ENCODE assay signal across 8 cellular contexts in the genomic region with DNA sequence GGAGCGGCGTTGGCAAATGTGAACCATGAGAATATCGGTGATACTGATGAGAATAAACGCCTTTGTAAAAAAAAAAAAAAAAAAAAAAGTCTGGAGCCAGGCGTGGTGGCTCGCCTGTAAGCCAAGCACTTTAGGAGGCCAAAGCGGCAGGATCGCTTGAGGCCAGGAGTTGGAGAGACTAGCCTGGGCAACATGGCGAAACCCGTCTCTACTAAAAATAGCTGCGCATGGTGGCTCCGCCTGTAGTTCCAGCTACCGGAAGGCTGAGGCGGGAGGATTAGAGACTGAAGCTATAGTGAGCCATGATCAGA. TPM values are rescaled to one million over a fixed set of nuclear protein-coding genes. Genes with fewer than 3 reads are reported as not detected.
A peak's percentile ranks its signal among the peaks of the same experiment; 100 is the strongest.
DNase-seq lines count a peak whose midpoint lies in the region; ATAC-seq and TF ChIP-seq lines count a peak whose summit lies in the region.

No MANE protein-coding gene starts in this region.

- TF ChIP-seq CTCF in HEK293 (tag by site-specific recombination; IDR thresholded peaks at IDR 0.05) (no peak), ascending aorta (IDR thresholded peaks at IDR 0.05) (no peak), left lung (IDR thresholded peaks at IDR 0.05) (no peak), type B pancreatic cell (conservative IDR thresholded peaks at IDR 0.05) (no peak)

- H3K4me3 ChIP-seq in ACC112 (ENCODE audit: low read depth, low read length) = peak overlapping the region; percentile 91
- H3K4me3 ChIP-seq in HEK293 (ENCODE audit: low read depth, low read length) = peak overlapping the region; percentile 84
- H3K4me3 ChIP-seq in ascending aorta = peak overlapping the region; percentile 83 to 95
- H3K4me3 ChIP-seq in left lung = peak overlapping the region; percentile 83 to 87

- no peaks in the 10 kb centered on the region for H3K27me3 ChIP-seq in ACC112 (ENCODE audit: insufficient read depth, low read length)
- no peaks in the 10 kb centered on the region for H3K27me3 ChIP-seq in ascending aorta
- H3K27me3 ChIP-seq in left lung = no peaks in the 10 kb centered on the region

- CTCF ChIA-PET in HEK293 (lab: Yijun Ruan, JAX) = interaction anchor here (0.6 to 1.4 kb wide), 7 partner anchors 16 to 1156 kb away, joined by 3 to 6 read pairs (median 4); no protein-coding TSS in a partner anchor

- H3K4me1 ChIP-seq in ACC112 (ENCODE audit: control insufficient read depth, insufficient read depth, low read length, unreplicated experiment) = peaks cover 22% of the 10 kb centered on the region
- H3K4me1 ChIP-seq in HEK293 (ENCODE audit: control insufficient read depth, insufficient read depth, low read length) = no peaks in the 10 kb centered on the region
- H3K4me1 ChIP-seq in ascending aorta = peaks cover 5 to 26% of the 10 kb centered on the region in 2 donors
- peaks cover 0 to 52% of the 10 kb centered on the region in 2 donors for H3K4me1 ChIP-seq in left lung

- intact Hi-C loops in ascending aorta (cut with DNase I) (loop anchor here (1.0 to 10.0 kb wide), 4 partner anchors 26 to 525 kb away; a partner anchor contains a TSS), left lung (cut with DNase I) (no loop called here)

- H3K4me1 Mint-ChIP-seq in type B pancreatic cell (ENCODE audit: unreplicated experiment) = peaks cover 28% of the 10 kb centered on the region

- in situ Hi-C loops in G401 (cut with HindIII; ENCODE audit: low sequenced_read_pairs) = no loop called here

- peaks cover 17% of the 10 kb centered on the region for H3K36me3 Mint-ChIP-seq in type B pancreatic cell

- H3K9me3 Mint-ChIP-seq in type B pancreatic cell = no peaks in the 10 kb centered on the region

- peaks cover 22% of the 10 kb centered on the region for H3K36me3 ChIP-seq in ACC112 (ENCODE audit: insufficient read depth, low read length)
- peaks cover 0 to 35% of the 10 kb centered on the region in 2 experiments; a peak in 2 of 3 replicates for H3K36me3 ChIP-seq in HEK293 (ENCODE audit: control insufficient read depth in 2 of 2, insufficient read depth in 1 of 2, low read length in 2 of 2)
- peaks cover 3 to 13% of the 10 kb centered on the region in 2 donors for H3K36me3 ChIP-seq in ascending aorta
- H3K36me3 ChIP-seq in left lung = peaks cover 0 to 20% of the 10 kb centered on the region in 2 donors

- DNase-seq in ascending aorta (ENCODE audit: low spot score in 2 of 2) (peak in 1 of 2 donors; percentile 20), left lung (no peak), type B pancreatic cell (ENCODE audit: extremely low spot score, unreplicated experiment) (no peak), NCI-H446 treated with DMSO at 0.1 percent for 48 hours (lab: John Stamatoyannopoulos, UW) (no peak), G401 (ENCODE audit: low spot score) (no peak)

- H3K27ac ChIP-seq in ACC112 (ENCODE audit: low read depth, low read length) = peak overlapping the region; percentile 99
- peak overlapping the region; percentile 87 for H3K27ac ChIP-seq in HEK293 (ENCODE audit: extremely low read depth, low read depth, low read length)
- peak overlapping the region; percentile 99 for H3K27ac ChIP-seq in ascending aorta
- peak overlapping the region; percentile 99 to 100 for H3K27ac ChIP-seq in left lung

- H3K9me3 ChIP-seq in HEK293 (ENCODE audit: control insufficient read depth, insufficient read depth, low read depth, low read length) (no peaks in the 10 kb centered on the region), ascending aorta (no peaks in the 10 kb centered on the region), left lung (no peaks in the 10 kb centered on the region)

- no peaks in the 10 kb centered on the region for H3K27me3 Mint-ChIP-seq in type B pancreatic cell

- H2AFZ ChIP-seq in ACC112 (ENCODE audit: low read length, unreplicated experiment) = peak overlapping the region; percentile 86

- peak overlapping the region; percentile 99 for H3K4me3 Mint-ChIP-seq in type B pancreatic cell

- ATAC-seq in left lung (peak; percentile 37), GM21528 (IDR thresholded peaks at IDR 0.05; ENCODE audit: low FRiP score, unreplicated experiment) (no peak)

- peaks cover 41% of the 10 kb centered on the region for H3K79me2 ChIP-seq in ACC112 (ENCODE audit: control insufficient read depth, insufficient read depth, low read length, unreplicated experiment)

- peak overlapping the region; percentile 100 for H3K27ac Mint-ChIP-seq in type B pancreatic cell

- POLR2A ChIA-PET in HEK293 (lab: Yijun Ruan, JAX) = interaction anchor here (0.6 to 2.1 kb wide), 29 partner anchors 9 to 905 kb away, joined by 3 to 15 read pairs (median 5); a partner anchor contains a TSS

TF ChIP-seq in HEK293, 187 proteins besides CTCF, POLR2A, EP300 and RAD21:
- 0 out of 2 replicates have a peak, but pooled peaks have one; percentile 0 for TF ChIP-seq KLF1 (tag by site-specific recombination; IDR thresholded peaks at IDR 0.05)
- TF ChIP-seq ZBTB48 (tag by site-specific recombination; IDR thresholded peaks at IDR 0.05) = no peak
- no peak for TF ChIP-seq IKZF3 (tag by site-specific recombination; IDR thresholded peaks at IDR 0.05)
- TF ChIP-seq ZNF223 (tag by site-specific recombination; IDR thresholded peaks at IDR 0.05) = no peak
- TF ChIP-seq, protein P1, sequence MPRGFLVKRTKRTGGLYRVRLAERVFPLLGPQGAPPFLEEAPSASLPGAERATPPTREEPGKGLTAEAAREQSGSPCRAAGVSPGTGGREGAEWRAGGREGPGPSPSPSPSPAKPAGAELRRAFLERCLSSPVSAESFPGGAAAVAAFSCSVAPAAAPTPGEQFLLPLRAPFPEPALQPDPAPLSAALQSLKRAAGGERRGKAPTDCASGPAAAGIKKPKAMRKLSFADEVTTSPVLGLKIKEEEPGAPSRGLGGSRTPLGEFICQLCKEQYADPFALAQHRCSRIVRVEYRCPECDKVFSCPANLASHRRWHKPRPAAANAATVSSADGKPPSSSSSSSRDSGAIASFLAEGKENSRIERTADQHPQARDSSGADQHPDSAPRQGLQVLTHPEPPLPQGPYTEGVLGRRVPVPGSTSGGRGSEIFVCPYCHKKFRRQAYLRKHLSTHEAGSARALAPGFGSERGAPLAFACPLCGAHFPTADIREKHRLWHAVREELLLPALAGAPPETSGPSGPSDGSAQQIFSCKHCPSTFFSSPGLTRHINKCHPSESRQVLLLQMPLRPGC (tag by site-specific recombination; IDR thresholded peaks at IDR 0.05) = no peak
- TF ChIP-seq, protein P2, sequence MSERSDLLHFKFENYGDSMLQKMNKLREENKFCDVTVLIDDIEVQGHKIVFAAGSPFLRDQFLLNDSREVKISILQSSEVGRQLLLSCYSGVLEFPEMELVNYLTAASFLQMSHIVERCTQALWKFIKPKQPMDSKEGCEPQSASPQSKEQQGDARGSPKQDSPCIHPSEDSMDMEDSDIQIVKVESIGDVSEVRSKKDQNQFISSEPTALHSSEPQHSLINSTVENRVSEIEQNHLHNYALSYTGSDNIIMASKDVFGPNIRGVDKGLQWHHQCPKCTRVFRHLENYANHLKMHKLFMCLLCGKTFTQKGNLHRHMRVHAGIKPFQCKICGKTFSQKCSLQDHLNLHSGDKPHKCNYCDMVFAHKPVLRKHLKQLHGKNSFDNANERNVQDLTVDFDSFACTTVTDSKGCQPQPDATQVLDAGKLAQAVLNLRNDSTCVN (tag by site-specific recombination; optimal IDR thresholded peaks at IDR 0.05) = no peak
- 0 out of 2 replicates have a peak, but pooled peaks have one; percentile 21 for TF ChIP-seq ZNF610 (tag by site-specific recombination; IDR thresholded peaks at IDR 0.05; ENCODE audit: borderline replicate concordance)
- no peak for TF ChIP-seq ZFP37 (tag by site-specific recombination; IDR thresholded peaks at IDR 0.05)
- TF ChIP-seq, protein P3, sequence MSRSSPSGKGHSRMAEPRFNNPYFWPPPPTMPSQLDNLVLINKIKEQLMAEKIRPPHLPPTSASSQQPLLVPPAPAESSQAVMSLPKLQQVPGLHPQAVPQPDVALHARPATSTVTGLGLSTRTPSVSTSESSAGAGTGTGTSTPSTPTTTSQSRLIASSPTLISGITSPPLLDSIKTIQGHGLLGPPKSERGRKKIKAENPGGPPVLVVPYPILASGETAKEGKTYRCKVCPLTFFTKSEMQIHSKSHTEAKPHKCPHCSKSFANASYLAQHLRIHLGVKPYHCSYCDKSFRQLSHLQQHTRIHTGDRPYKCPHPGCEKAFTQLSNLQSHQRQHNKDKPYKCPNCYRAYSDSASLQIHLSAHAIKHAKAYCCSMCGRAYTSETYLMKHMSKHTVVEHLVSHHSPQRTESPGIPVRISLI (tag by site-specific recombination; IDR thresholded peaks at IDR 0.05) = peak; percentile 89
- TF ChIP-seq, protein P4, sequence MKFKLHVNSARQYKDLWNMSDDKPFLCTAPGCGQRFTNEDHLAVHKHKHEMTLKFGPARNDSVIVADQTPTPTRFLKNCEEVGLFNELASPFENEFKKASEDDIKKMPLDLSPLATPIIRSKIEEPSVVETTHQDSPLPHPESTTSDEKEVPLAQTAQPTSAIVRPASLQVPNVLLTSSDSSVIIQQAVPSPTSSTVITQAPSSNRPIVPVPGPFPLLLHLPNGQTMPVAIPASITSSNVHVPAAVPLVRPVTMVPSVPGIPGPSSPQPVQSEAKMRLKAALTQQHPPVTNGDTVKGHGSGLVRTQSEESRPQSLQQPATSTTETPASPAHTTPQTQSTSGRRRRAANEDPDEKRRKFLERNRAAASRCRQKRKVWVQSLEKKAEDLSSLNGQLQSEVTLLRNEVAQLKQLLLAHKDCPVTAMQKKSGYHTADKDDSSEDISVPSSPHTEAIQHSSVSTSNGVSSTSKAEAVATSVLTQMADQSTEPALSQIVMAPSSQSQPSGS (tag by site-specific recombination; IDR thresholded peaks at IDR 0.05; ENCODE audit: low read depth) = no peak
- no peak for TF ChIP-seq ZNF792 (tag by site-specific recombination; IDR thresholded peaks at IDR 0.05)
- 0 out of 2 replicates have a peak, but pooled peaks have one; percentile 45 for TF ChIP-seq ZNF558 (tag by site-specific recombination; IDR thresholded peaks at IDR 0.05)

RNA-seq across cellular contexts. Expression of a gene that starts 0.4 kb away (rescaled TPM):
- 14.2 TPM for total RNA-seq in ascending aorta
- total RNA-seq in left lung = 10 to 100 TPM; 32.0 to 39.3 TPM
- 34.1 and 36.4 TPM in 2 replicates for total RNA-seq in type B pancreatic cell (ENCODE audit: low replicate concordance)
- total RNA-seq in G401 (2014; rRNA removed; shearing (Covaris generic)) = 14.8 and 17.4 TPM in 2 replicates

RNA-seq across cellular contexts. Expression of a gene that starts 25.0 kb away (rescaled TPM):
- total RNA-seq in ascending aorta (47.5 TPM), left lung (10 to 100 TPM; 67.4 to 79.3 TPM), type B pancreatic cell (ENCODE audit: low replicate concordance) (51.4 and 53.7 TPM in 2 replicates)
- total RNA-seq in G401 (2014; rRNA removed; shearing (Covaris generic)) = 70.0 and 93.2 TPM in 2 replicates

RNA-seq across cellular contexts. Expression of a gene that starts 25.4 kb away (rescaled TPM):
- total RNA-seq in ascending aorta (58.5 TPM), left lung (100 to 1,000 TPM; 103 to 111 TPM), type B pancreatic cell (ENCODE audit: low replicate concordance) (92.6 and 113 TPM in 2 replicates)
- total RNA-seq in G401 (2014; rRNA removed; shearing (Covaris generic)) = 58.1 and 84.4 TPM in 2 replicates

RNA-seq across cellular contexts. Expression of a gene that starts 49.9 kb away (rescaled TPM):
- not detected for total RNA-seq in ascending aorta
- total RNA-seq in left lung = not detected
- not detected in 2 replicates for total RNA-seq in type B pancreatic cell (ENCODE audit: low replicate concordance)
- total RNA-seq in G401 (2014; rRNA removed; shearing (Covaris generic)) = not detected in 2 replicates
